ENCODE assay signal across 9 cellular contexts in genomic region chr4:184536070-184536880, GRCh38.
DNase-seq lines count a peak whose midpoint lies in the region; ATAC-seq and TF ChIP-seq lines count a peak whose summit lies in the region.
"Had no signal": no experiment of that assay in that cellular context is flagged by ENCODE, and none has a peak within 500 bp of the region (broad histone marks: within the 10 kb centered on the region; RNA-seq: fewer than 3 reads in every experiment).

No MANE protein-coding gene starts in this region.

- POLR2A ChIA-PET in activated CD4-positive, alpha-beta memory T cell treated with anti-CD3 and anti-CD28 coated beads, Interleukin-2, amount 10 ng/mL, durations not matched to agents 7 days and 5 days (lab: Charles Lee) = interaction anchor here (0.7 to 6.8 kb wide), 25 partner anchors 11 to 274 kb away, joined by 3 to 193 read pairs (median 7); partner anchors contain the start of genes CASP3, CENPU, IRF2 and PRIMPOL

- peak overlapping the region; percentile 98 for H3K27ac Mint-ChIP-seq in activated CD4-positive, alpha-beta memory T cell treated with anti-CD3 and anti-CD28 coated beads, Interleukin-2, amount 10 ng/mL, durations not matched to agents 7 days and 5 days
- peak overlapping the region; percentile 97 for H3K27ac Mint-ChIP-seq in stimulated activated naive B cell treated with anti-CD40 and anti-IgM and Interleukin-4, amounts not matched to agents 10 μg/mL and 1 μg/mL and 100 μg/mL, for 72 hours

- no peaks in the 10 kb centered on the region for H4K20me1 ChIP-seq in hepatocyte (ENCODE audit: insufficient read depth, poor library complexity, severe bottlenecking)

- peak overlapping the region; percentile 78 for H3K4me2 ChIP-seq in hepatocyte

- H3K4me1 Mint-ChIP-seq in activated CD4-positive, alpha-beta memory T cell treated with anti-CD3 and anti-CD28 coated beads, Interleukin-2, amount 10 ng/mL, durations not matched to agents 7 days and 5 days = peaks cover 47% of the 10 kb centered on the region
- peaks cover 33 to 48% of the 10 kb centered on the region in 2 donors for H3K4me1 Mint-ChIP-seq in stimulated activated naive B cell treated with anti-CD40 and anti-IgM and Interleukin-4, amounts not matched to agents 10 μg/mL and 1 μg/mL and 100 μg/mL, for 72 hours

- no peaks in the 10 kb centered on the region for H3K9me3 ChIP-seq in hepatocyte (ENCODE audit: low read depth)

- H3K27ac ChIP-seq in hepatocyte = peak overlapping the region; percentile 96

- DNase-seq in HFF-Myc (ENCODE audit: extremely low read depth, low read depth) (no peak), hepatocyte (ENCODE audit: low spot score) (no peak), NOMO-1 treated with dmso at 0.1 percent for 144 hours (lab: John Stamatoyannopoulos, UW; ENCODE audit: unreplicated experiment) (no peak), NCI-H146 treated with DMSO at 0.1 percent for 48 hours (lab: John Stamatoyannopoulos, UW; ENCODE audit: unreplicated experiment) (no peak)
- DNase-seq in activated CD4-positive, alpha-beta memory T cell treated with anti-CD3 and anti-CD28 coated beads, Interleukin-2, amount 10 ng/mL, durations not matched to agents 7 days and 5 days = no peak
- no peak for DNase-seq in stimulated activated naive B cell treated with anti-CD40 and anti-IgM and Interleukin-4, amounts not matched to agents 10 μg/mL and 1 μg/mL and 100 μg/mL, for 72 hours
- no peak for DNase-seq in central memory CD4-positive, alpha-beta T cell
- DNase-seq: NCI-H2029 treated with DMSO at 0.1 percent for 48 hours had no signal

- H3K4me3 Mint-ChIP-seq in activated CD4-positive, alpha-beta memory T cell treated with anti-CD3 and anti-CD28 coated beads, Interleukin-2, amount 10 ng/mL, durations not matched to agents 7 days and 5 days = peak overlapping the region; percentile 85
- H3K4me3 Mint-ChIP-seq in stimulated activated naive B cell treated with anti-CD40 and anti-IgM and Interleukin-4, amounts not matched to agents 10 μg/mL and 1 μg/mL and 100 μg/mL, for 72 hours = peak overlapping the region; percentile 89 to 93

- H3K9me3 Mint-ChIP-seq in activated CD4-positive, alpha-beta memory T cell treated with anti-CD3 and anti-CD28 coated beads, Interleukin-2, amount 10 ng/mL, durations not matched to agents 7 days and 5 days = no peaks in the 10 kb centered on the region
- no peaks in the 10 kb centered on the region for H3K9me3 Mint-ChIP-seq in stimulated activated naive B cell treated with anti-CD40 and anti-IgM and Interleukin-4, amounts not matched to agents 10 μg/mL and 1 μg/mL and 100 μg/mL, for 72 hours

- TF ChIP-seq CTCF in HFF-Myc (IDR thresholded peaks at IDR 0.05; ENCODE audit: low read depth, low read length, missing control alignments) = no peak
- TF ChIP-seq CTCF in hepatocyte (IDR thresholded peaks at IDR 0.05; ENCODE audit: poor library complexity) = no peak

- H3K27me3 Mint-ChIP-seq in activated CD4-positive, alpha-beta memory T cell treated with anti-CD3 and anti-CD28 coated beads, Interleukin-2, amount 10 ng/mL, durations not matched to agents 7 days and 5 days = no peaks in the 10 kb centered on the region
- no peaks in the 10 kb centered on the region for H3K27me3 Mint-ChIP-seq in stimulated activated naive B cell treated with anti-CD40 and anti-IgM and Interleukin-4, amounts not matched to agents 10 μg/mL and 1 μg/mL and 100 μg/mL, for 72 hours

- H3K9me2 ChIP-seq in hepatocyte (replicated peaks; ENCODE audit: insufficient read depth) = no peaks in the 10 kb centered on the region

- peak overlapping the region; percentile 58 for H3K4me3 ChIP-seq in HFF-Myc (replicated peaks; ENCODE audit: low read depth, low read length)
- H3K4me3 ChIP-seq in hepatocyte = peak overlapping the region; percentile 43

- CTCF ChIA-PET in activated CD4-positive, alpha-beta memory T cell treated with anti-CD3 and anti-CD28 coated beads, Interleukin-2, amount 10 ng/mL, durations not matched to agents 7 days and 5 days (lab: Charles Lee) = interaction anchor here (1.0 to 4.4 kb wide), 11 partner anchors 22 to 272 kb away, joined by 3 to 51 read pairs (median 5); partner anchors contain the start of genes CASP3, IRF2 and PRIMPOL

- WGBS in hepatocyte (ENCODE audit: low lambda C conversion rate, missing lambda C conversion rate) = 50% methylated on average over 10 of the region's 10 CpGs

- H3K4me1 ChIP-seq in hepatocyte (ENCODE audit: insufficient read depth) = peaks cover 10% of the 10 kb centered on the region

- H3K27me3 ChIP-seq in hepatocyte = no peaks in the 10 kb centered on the region

- ATAC-seq in stimulated activated naive B cell treated with anti-CD40 and anti-IgM and Interleukin-4, amounts not matched to agents 10 μg/mL and 1 μg/mL and 100 μg/mL, for 72 hours (replicated peaks) = no peak
- ATAC-seq in HG03521 (IDR thresholded peaks at IDR 0.05; ENCODE audit: unreplicated experiment) = no peak

- peaks cover 30% of the 10 kb centered on the region for H3K79me2 ChIP-seq in hepatocyte

- no peaks in the 10 kb centered on the region for H3K36me3 ChIP-seq in hepatocyte (replicated peaks; ENCODE audit: insufficient read depth, low read depth)

- peak overlapping the region; percentile 72 for H2AFZ ChIP-seq in hepatocyte

- peaks cover 8% of the 10 kb centered on the region for H3K36me3 Mint-ChIP-seq in activated CD4-positive, alpha-beta memory T cell treated with anti-CD3 and anti-CD28 coated beads, Interleukin-2, amount 10 ng/mL, durations not matched to agents 7 days and 5 days (ENCODE audit: low read depth)
- peaks cover 1 to 3% of the 10 kb centered on the region in 2 donors for H3K36me3 Mint-ChIP-seq in stimulated activated naive B cell treated with anti-CD40 and anti-IgM and Interleukin-4, amounts not matched to agents 10 μg/mL and 1 μg/mL and 100 μg/mL, for 72 hours
